ENCODE assay signal across 23 cellular contexts in genomic region chr10:110252148-110252547, GRCh38. TPM values are rescaled to one million over a fixed set of nuclear protein-coding genes. Genes with fewer than 3 reads are reported as not detected.
DNase-seq lines count a peak whose midpoint lies in the region; ATAC-seq and FAIRE-seq lines count a peak whose summit lies in the region.
"Had no signal": no experiment of that assay in that cellular context is flagged by ENCODE, and none has a peak within 500 bp of the region (broad histone marks: within the 10 kb centered on the region; RNA-seq: fewer than 3 reads in every experiment).

No MANE protein-coding gene starts in this region.

- no peaks in the 10 kb centered on the region for H3K9me3 ChIP-seq in T-helper 17 cell (ENCODE audit: control insufficient read depth, low read length, poor library complexity, severe bottlenecking)
- H3K9me3 ChIP-seq: MG63 had no signal

- peaks cover 25% of the 10 kb centered on the region for H3K36me3 Mint-ChIP-seq in activated naive CD4-positive, alpha-beta T cell treated with anti-CD3 and anti-CD28 coated beads, Interleukin-2, amount 50 U/mL, for 24 hours
- H3K36me3 Mint-ChIP-seq in T-helper 17 cell (ENCODE audit: low read depth), result peaks cover 2% of the 10 kb centered on the region
- H3K36me3 Mint-ChIP-seq in stimulated activated effector memory CD8-positive, alpha-beta T cell treated with anti-CD3 and anti-CD28 coated beads, Interleukin-12 subunit alpha, Interleukin-12 subunit beta, amount 100 ng/mL, for 72 hours, result peaks cover 50% of the 10 kb centered on the region

- H3K4me1 Mint-ChIP-seq in activated naive CD4-positive, alpha-beta T cell treated with anti-CD3 and anti-CD28 coated beads, Interleukin-2, amount 50 U/mL, for 24 hours, result peaks cover 50% of the 10 kb centered on the region
- H3K4me1 Mint-ChIP-seq in T-helper 17 cell, result peaks cover 26% of the 10 kb centered on the region
- peaks cover 25% of the 10 kb centered on the region for H3K4me1 Mint-ChIP-seq in stimulated activated effector memory CD8-positive, alpha-beta T cell treated with anti-CD3 and anti-CD28 coated beads, Interleukin-12 subunit alpha, Interleukin-12 subunit beta, amount 100 ng/mL, for 72 hours
- H3K4me1 Mint-ChIP-seq: B cell had no signal

- DNase-seq in activated naive CD4-positive, alpha-beta T cell treated with anti-CD3 and anti-CD28 coated beads, Interleukin-2, amount 50 U/mL, for 16 hours, result no peak
- DNase-seq in GM18507 (ENCODE audit: extremely low spot score, insufficient read length, low read depth) (no peak), T-helper 17 cell (no peak)
- no peak for DNase-seq in stimulated activated effector memory CD8-positive, alpha-beta T cell treated with anti-CD3 and anti-CD28 coated beads, Interleukin-12 subunit alpha, Interleukin-12 subunit beta, amount 100 ng/mL, for 72 hours (ENCODE audit: low spot score in 2 of 2)
- DNase-seq: CD8-positive, alpha-beta memory T cell; DMS 273 treated with DMSO at 0.1 percent for 48 hours; DMS79; EL; GDM1; HCEC 1CT; MG63; NCI-H2029; NCI-H446; NCI-H526; SHP77 had no signal

- peak; percentile 44 for FAIRE-seq in GM18507 (lab: Jason Lieb, UNC)
- FAIRE-seq: H1, HTR-8/SVneo, K562 had no signal

- H3K27me3 Mint-ChIP-seq in activated naive CD4-positive, alpha-beta T cell treated with anti-CD3 and anti-CD28 coated beads, Interleukin-2, amount 50 U/mL, for 24 hours, result no peaks in the 10 kb centered on the region
- no peaks in the 10 kb centered on the region for H3K27me3 Mint-ChIP-seq in T-helper 17 cell
- H3K27me3 Mint-ChIP-seq: B cell had no signal

- ATAC-seq in T-helper 17 cell (peak; percentile 51), HG03457 (IDR thresholded peaks at IDR 0.05; ENCODE audit: unreplicated experiment) (no peak), HG02642 (IDR thresholded peaks at IDR 0.05; ENCODE audit: poor library complexity, unreplicated experiment) (no peak)
- peak; percentile 40 for ATAC-seq in stimulated activated effector memory CD8-positive, alpha-beta T cell treated with anti-CD3 and anti-CD28 coated beads, Interleukin-12 subunit alpha, Interleukin-12 subunit beta, amount 100 ng/mL, for 72 hours
- ATAC-seq: K562, Panc1 had no signal

- H3K27ac Mint-ChIP-seq in activated naive CD4-positive, alpha-beta T cell treated with anti-CD3 and anti-CD28 coated beads, Interleukin-2, amount 50 U/mL, for 24 hours, result peak overlapping the region; percentile 38
- peak overlapping the region; percentile 78 for H3K27ac Mint-ChIP-seq in T-helper 17 cell
- H3K27ac Mint-ChIP-seq in stimulated activated effector memory CD8-positive, alpha-beta T cell treated with anti-CD3 and anti-CD28 coated beads, Interleukin-12 subunit alpha, Interleukin-12 subunit beta, amount 100 ng/mL, for 72 hours, result no peak overlapping the region
- H3K27ac Mint-ChIP-seq: B cell had no signal

- H3K4me3 Mint-ChIP-seq in activated naive CD4-positive, alpha-beta T cell treated with anti-CD3 and anti-CD28 coated beads, Interleukin-2, amount 50 U/mL, for 24 hours, result peak overlapping the region; percentile 5
- peak overlapping the region; percentile 37 for H3K4me3 Mint-ChIP-seq in T-helper 17 cell
- no peak overlapping the region for H3K4me3 Mint-ChIP-seq in stimulated activated effector memory CD8-positive, alpha-beta T cell treated with anti-CD3 and anti-CD28 coated beads, Interleukin-12 subunit alpha, Interleukin-12 subunit beta, amount 100 ng/mL, for 72 hours
- H3K4me3 Mint-ChIP-seq: B cell; CD8-positive, alpha-beta memory T cell had no signal

- no peaks in the 10 kb centered on the region for H3K9me3 Mint-ChIP-seq in activated naive CD4-positive, alpha-beta T cell treated with anti-CD3 and anti-CD28 coated beads, Interleukin-2, amount 50 U/mL, for 24 hours
- H3K9me3 Mint-ChIP-seq in stimulated activated effector memory CD8-positive, alpha-beta T cell treated with anti-CD3 and anti-CD28 coated beads, Interleukin-12 subunit alpha, Interleukin-12 subunit beta, amount 100 ng/mL, for 72 hours, result peaks cover 3% of the 10 kb centered on the region

RNA-seq across cellular contexts. Expression of gene MXI1, which starts 44.7 kb away (rescaled TPM):
- total RNA-seq in T-helper 17 cell, result 10 to 100 TPM; 43.2 to 48.8 TPM

RNA-seq across cellular contexts. Expression of gene SMNDC1, which starts 52.6 kb away (rescaled TPM):
- total RNA-seq in T-helper 17 cell, result 10 to 100 TPM; 33.7 to 50.4 TPM

Comparison
In these comparisons a context has a peak if more than half of its experiments do, and no peak if none do; other contexts are left out.
1. ATAC-seq: peak in T-helper 17 cell (single experiment) and stimulated activated effector memory CD8-positive, alpha-beta T cell treated with anti-CD3 and anti-CD28 coated beads, Interleukin-12 subunit alpha, Interleukin-12 subunit beta, amount 100 ng/mL, for 72 hours (single experiment); none in HG03457 (single experiment) and HG02642 (single experiment).